Comparison of ENCODE assay signal across 8 cellular contexts in genomic region chrX:48531359-48531954, GRCh38. TPM values are rescaled to one million over a fixed set of nuclear protein-coding genes. Genes with fewer than 3 reads are reported as not detected.
A peak's percentile ranks its signal among the peaks of the same experiment; 100 is the strongest.
DNase-seq lines count a peak whose midpoint lies in the region; ATAC-seq and TF ChIP-seq lines count a peak whose summit lies in the region.

No MANE protein-coding gene starts in this region.

- intact Hi-C loops in Right ventricle myocardium inferior (cut with DNase I) = no loop called here
- intact Hi-C loops in cardiac septum (cut with DNase I) = no loop called here
- intact Hi-C loops in vagina (cut with DNase I) = no loop called here

- H3K4me3 ChIP-seq in right atrium auricular region (no peak overlapping the region), vagina (no peak overlapping the region), HAP-1 (no peak overlapping the region)

- H3K36me3 Mint-ChIP-seq in activated naive CD8-positive, alpha-beta T cell = no peaks in the 10 kb centered on the region

- H3K4me1 ChIP-seq in right atrium auricular region (no peaks in the 10 kb centered on the region), vagina (no peaks in the 10 kb centered on the region), HAP-1 (no peaks in the 10 kb centered on the region)

- H3K27me3 ChIP-seq in right atrium auricular region (no peaks in the 10 kb centered on the region), vagina (no peaks in the 10 kb centered on the region), HAP-1 (ENCODE audit: low read depth) (no peaks in the 10 kb centered on the region)

- peaks cover 14% of the 10 kb centered on the region for H3K36me3 ChIP-seq in right atrium auricular region
- H3K36me3 ChIP-seq in vagina = peaks cover 0 to 6% of the 10 kb centered on the region in 2 donors
- peaks cover 30% of the 10 kb centered on the region for H3K36me3 ChIP-seq in HAP-1 (replicated peaks)

- H3K9me3 ChIP-seq in right atrium auricular region = no peaks in the 10 kb centered on the region
- H3K9me3 ChIP-seq in vagina = no peaks in the 10 kb centered on the region
- H3K9me3 ChIP-seq in HAP-1 = no peaks in the 10 kb centered on the region

- TF ChIP-seq CTCF in right atrium auricular region (IDR thresholded peaks at IDR 0.05) = no peak
- no peak for TF ChIP-seq CTCF in vagina (IDR thresholded peaks at IDR 0.05)

- no peak overlapping the region for H3K4me3 Mint-ChIP-seq in activated naive CD8-positive, alpha-beta T cell

- peak overlapping the region; percentile 46 for H3K27ac Mint-ChIP-seq in activated naive CD8-positive, alpha-beta T cell

- no peak for DNase-seq in Right ventricle myocardium inferior (ENCODE audit: missing footprints)
- DNase-seq in cardiac septum (ENCODE audit: low spot score) = no peak
- DNase-seq in right atrium auricular region (ENCODE audit: low spot score) = peak; percentile 64
- no peak for DNase-seq in vagina (ENCODE audit: extremely low spot score in 2 of 2)
- DNase-seq in NOMO-1 treated with dmso at 0.1 percent for 144 hours (lab: John Stamatoyannopoulos, UW; ENCODE audit: unreplicated experiment) = no peak
- DNase-seq in HAP-1 (ENCODE audit: low spot score in 2 of 2) = no peak
- no peak for DNase-seq in CD1c-positive myeloid dendritic cell (ENCODE audit: extremely low spot score)

- in situ Hi-C loops in HAP-1 (cut with MboI; ENCODE audit: low sequenced_read_pairs) = no loop called here

- peak overlapping the region; percentile 68 to 83 for H3K27ac ChIP-seq in right atrium auricular region
- peak overlapping the region; percentile 75 for H3K27ac ChIP-seq in vagina

- no peaks in the 10 kb centered on the region for H3K27me3 Mint-ChIP-seq in activated naive CD8-positive, alpha-beta T cell

- peak; percentile 69 for ATAC-seq in Right ventricle myocardium inferior

- no peaks in the 10 kb centered on the region for H3K9me3 Mint-ChIP-seq in activated naive CD8-positive, alpha-beta T cell (ENCODE audit: low read depth)

- H3K4me1 Mint-ChIP-seq in activated naive CD8-positive, alpha-beta T cell (ENCODE audit: low read depth) = peaks cover 11% of the 10 kb centered on the region

- no peak for TF ChIP-seq POLR2A in vagina (IDR thresholded peaks at IDR 0.05)

RNA-seq across cellular contexts. Expression of gene TBC1D25, which starts 8.1 kb away (rescaled TPM):
- total RNA-seq in Right ventricle myocardium inferior = 20.5 TPM
- total RNA-seq in cardiac septum = 16.5 TPM
- 10 to 100 TPM; 11.0 to 17.5 TPM for total RNA-seq in right atrium auricular region
- 13.8 TPM for total RNA-seq in vagina

RNA-seq across cellular contexts. Expression of gene EBP, which starts 9.8 kb away (rescaled TPM):
- total RNA-seq in Right ventricle myocardium inferior (54.1 TPM), cardiac septum (38.6 TPM), right atrium auricular region (10 to 100 TPM; 49.3 to 73.7 TPM), vagina (55.2 TPM)

RNA-seq across cellular contexts. Expression of gene PORCN, which starts 22.7 kb away (rescaled TPM):
- total RNA-seq in Right ventricle myocardium inferior (13.5 TPM), cardiac septum (12.9 TPM), right atrium auricular region (10 to 100 TPM; 23.0 to 43.0 TPM), vagina (15.7 TPM)

RNA-seq across cellular contexts. Expression of gene RBM3, which starts 42.8 kb away (rescaled TPM):
- 113 TPM for total RNA-seq in Right ventricle myocardium inferior
- 96.9 TPM for total RNA-seq in cardiac septum
- total RNA-seq in right atrium auricular region = 10 to 100 TPM; 62.1 to 90.4 TPM
- total RNA-seq in vagina = 148 TPM

RNA-seq across cellular contexts. Expression of gene FTSJ1, which starts 55.5 kb away (rescaled TPM):
- 15.7 TPM for total RNA-seq in Right ventricle myocardium inferior
- 18.8 TPM for total RNA-seq in cardiac septum
- total RNA-seq in right atrium auricular region = 10 to 100 TPM; 36.6 to 43.3 TPM
- 31.7 TPM for total RNA-seq in vagina
